In the genomic region with DNA sequence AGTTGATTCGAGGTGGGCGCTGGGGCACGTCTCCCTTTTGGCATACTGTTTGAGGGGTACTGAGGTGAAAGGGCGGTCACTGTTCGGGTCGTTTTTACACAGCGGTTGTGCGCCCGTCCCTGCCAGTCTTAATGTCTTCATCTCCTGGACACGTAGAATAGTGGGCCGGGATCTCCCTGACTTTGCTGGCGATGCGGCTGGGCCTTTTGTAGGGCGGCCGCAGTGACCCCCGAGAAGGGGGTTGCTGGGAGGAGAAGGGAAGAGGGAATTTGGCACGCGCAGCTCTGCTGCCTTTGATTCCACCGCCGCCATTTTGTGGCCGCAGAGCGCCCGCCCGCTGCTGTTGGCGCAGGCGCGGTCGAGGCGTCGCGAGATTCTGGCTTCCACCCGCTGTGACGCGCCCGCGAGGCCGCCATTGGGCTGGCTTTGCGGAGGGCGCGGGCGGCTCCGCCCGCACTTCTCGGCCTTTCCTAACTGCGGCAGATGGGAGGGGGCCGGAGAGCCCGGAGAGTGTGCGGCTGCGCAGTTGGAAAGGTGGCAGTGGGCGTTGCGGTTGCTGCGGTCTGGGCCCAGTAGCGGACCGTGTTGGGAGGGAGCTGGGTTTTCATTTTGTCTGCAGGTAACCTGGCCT, we compare ENCODE assay signal across 8 cellular contexts. TPM values are rescaled to one million over a fixed set of nuclear protein-coding genes. Genes with fewer than 3 reads are reported as not detected.
DNase-seq lines count a peak whose midpoint lies in the region; ATAC-seq and TF ChIP-seq lines count a peak whose summit lies in the region.

No MANE protein-coding gene starts in this region.

- peak; percentile 79 for ATAC-seq in HG03432 (IDR thresholded peaks at IDR 0.05; ENCODE audit: unreplicated experiment)
- peak; percentile 77 for ATAC-seq in activated CD4-positive, alpha-beta T cell treated with anti-CD3 and anti-CD28 coated beads for 36 hours

- H3K27me3 Mint-ChIP-seq in activated CD4-positive, alpha-beta T cell treated with anti-CD3 and anti-CD28 coated beads for 36 hours = no peaks in the 10 kb centered on the region

- CTCF ChIA-PET in activated CD4-positive, alpha-beta T cell treated with anti-CD3 and anti-CD28 coated beads for 36 hours (lab: Charles Lee) = interaction anchor here (0.8 to 1.6 kb wide), 2 partner anchors 14 to 138 kb away, joined by 3 to 5 read pairs; no protein-coding TSS in a partner anchor

- peak overlapping the region; percentile 99 for H3K27ac Mint-ChIP-seq in activated CD4-positive, alpha-beta T cell treated with anti-CD3 and anti-CD28 coated beads for 36 hours

- peaks cover 11% of the 10 kb centered on the region for H3K9me3 Mint-ChIP-seq in activated CD4-positive, alpha-beta T cell treated with anti-CD3 and anti-CD28 coated beads for 36 hours (ENCODE audit: low read depth)

- peaks cover 65% of the 10 kb centered on the region for H3K36me3 Mint-ChIP-seq in activated CD4-positive, alpha-beta T cell treated with anti-CD3 and anti-CD28 coated beads for 36 hours (ENCODE audit: low read depth)

- peaks cover 77% of the 10 kb centered on the region for H3K4me1 Mint-ChIP-seq in activated CD4-positive, alpha-beta T cell treated with anti-CD3 and anti-CD28 coated beads for 36 hours

- H3K4me3 Mint-ChIP-seq in activated CD4-positive, alpha-beta T cell treated with anti-CD3 and anti-CD28 coated beads for 36 hours = peak overlapping the region; percentile 96

- H3K4me3 ChIP-seq in AG10803 (ENCODE audit: low read length) (peak overlapping the region; percentile 99), choroid plexus epithelial cell (ENCODE audit: low read depth, low read length) (peak overlapping the region; percentile 99)

- intact Hi-C loops in activated CD4-positive, alpha-beta T cell treated with anti-CD3 and anti-CD28 coated beads for 36 hours (cut with DNase I, micrococcal nuclease) = loop anchor here (1.0 to 10.0 kb wide), 16 partner anchors 21 to 1950 kb away; a partner anchor contains a TSS

- DNase-seq in AG10803 (ENCODE audit: low read depth) = peak; percentile 87
- DNase-seq in GM19238 (ENCODE audit: insufficient read length, low spot score) = peak; percentile 80
- peak; percentile 87 for DNase-seq in NCI-H460 (ENCODE audit: extremely low read depth, low read depth)
- peak; percentile 96 for DNase-seq in activated CD4-positive, alpha-beta T cell treated with anti-CD3 and anti-CD28 coated beads for 36 hours
- peak; percentile 95 for DNase-seq in choroid plexus epithelial cell (ENCODE audit: low read depth)
- peak; percentile 92 for DNase-seq in kidney tubule cell (ENCODE audit: low spot score)
- DNase-seq in stimulated activated CD4-positive, alpha-beta T cell treated with anti-CD3 and anti-CD28 coated beads, Interleukin-15, amount 100 ng/mL, for 48 hours (ENCODE audit: low read depth in 2 of 2) = peak; percentile 87 to 92

- TF ChIP-seq CTCF in AG10803 (conservative IDR thresholded peaks at IDR 0.05; ENCODE audit: low read length) (no peak), choroid plexus epithelial cell (conservative IDR thresholded peaks at IDR 0.05; ENCODE audit: low read depth, low read length) (no peak)

- POLR2A ChIA-PET in activated CD4-positive, alpha-beta T cell treated with anti-CD3 and anti-CD28 coated beads for 36 hours (lab: Charles Lee) = interaction anchor here (0.6 to 2.7 kb wide), 8 partner anchors 8 to 370 kb away, joined by 3 to 14 read pairs (median 4); a partner anchor contains a TSS

RNA-seq across cellular contexts. Expression of a gene that starts 0.5 kb away (rescaled TPM):
- total RNA-seq in NCI-H460 (2014; rRNA removed; shearing (Covaris generic)) = 118 and 166 TPM in 2 replicates
- polyA plus RNA-seq in NCI-H460 (2014; cell fraction: nucleus; rRNA removed) = 621 and 936 TPM in 2 replicates
- 100 to 1,000 TPM; 265 to 319 TPM for total RNA-seq in activated CD4-positive, alpha-beta T cell treated with anti-CD3 and anti-CD28 coated beads for 36 hours

RNA-seq across cellular contexts. Expression of a gene that starts 29.6 kb away (rescaled TPM):
- total RNA-seq in NCI-H460 (2014; rRNA removed; shearing (Covaris generic)) = 0.17 TPM in 1 of 2 replicates, not detected in the other
- polyA plus RNA-seq in NCI-H460 (2014; cell fraction: nucleus; rRNA removed) = not detected in 2 replicates
- total RNA-seq in activated CD4-positive, alpha-beta T cell treated with anti-CD3 and anti-CD28 coated beads for 36 hours = not detected

Comparison
In these comparisons a context has a peak if more than half of its experiments do, and no peak if none do; other contexts are left out.
1. Peak in every context shown above with its lines: DNase-seq, ATAC-seq and H3K4me3 ChIP-seq.